In genomic region chr19:28553005-28553404, GRCh38 we compare ENCODE assay signal across 19 cellular contexts.
DNase-seq lines count a peak whose midpoint lies in the region; ATAC-seq and TF ChIP-seq lines count a peak whose summit lies in the region.
"Had no signal": no experiment of that assay in that cellular context is flagged by ENCODE, and none has a peak within 500 bp of the region (broad histone marks: within the 10 kb centered on the region; RNA-seq: fewer than 3 reads in every experiment).

No MANE protein-coding gene starts in this region.

- peak; percentile 43 for ATAC-seq in stimulated activated naive CD8-positive, alpha-beta T cell treated with anti-CD3 and anti-CD28 coated beads, Interleukin-15, amount 100 ng/mL, for 72 hours
- ATAC-seq: left lung; naive thymus-derived CD4-positive, alpha-beta T cell had no signal

- peaks cover 8% of the 10 kb centered on the region for H3K9me3 Mint-ChIP-seq in activated T-cell treated with anti-CD3 and anti-CD28 coated beads, Interleukin-2, amount 50 U/mL, for 24 hours
- peaks cover 5 to 15% of the 10 kb centered on the region in 2 donors for H3K9me3 Mint-ChIP-seq in stimulated activated naive CD8-positive, alpha-beta T cell treated with anti-CD3 and anti-CD28 coated beads, Interleukin-15, amount 100 ng/mL, for 72 hours

- no peak for TF ChIP-seq CTCF in GM20000 (IDR thresholded peaks at IDR 0.05; ENCODE audit: extremely low read depth, missing control alignments)

- H3K4me1 Mint-ChIP-seq in activated T-cell treated with anti-CD3 and anti-CD28 coated beads, Interleukin-2, amount 50 U/mL, for 24 hours (ENCODE audit: low read depth): peaks cover 9% of the 10 kb centered on the region
- H3K4me1 Mint-ChIP-seq in stimulated activated naive CD8-positive, alpha-beta T cell treated with anti-CD3 and anti-CD28 coated beads, Interleukin-15, amount 100 ng/mL, for 72 hours: peaks cover 5% of the 10 kb centered on the region

- H3K27me3 Mint-ChIP-seq in activated T-cell treated with anti-CD3 and anti-CD28 coated beads, Interleukin-2, amount 50 U/mL, for 24 hours: no peaks in the 10 kb centered on the region
- H3K27me3 Mint-ChIP-seq in stimulated activated naive CD8-positive, alpha-beta T cell treated with anti-CD3 and anti-CD28 coated beads, Interleukin-15, amount 100 ng/mL, for 72 hours: no peaks in the 10 kb centered on the region
- H3K27me3 Mint-ChIP-seq: activated CD4-positive, alpha-beta memory T cell treated with anti-CD3 and anti-CD28 coated beads for 36 hours; central memory CD8-positive, alpha-beta T cell; naive thymus-derived CD4-positive, alpha-beta T cell had no signal

- no peaks in the 10 kb centered on the region for H3K36me3 Mint-ChIP-seq in activated T-cell treated with anti-CD3 and anti-CD28 coated beads, Interleukin-2, amount 50 U/mL, for 24 hours (ENCODE audit: low read depth)
- H3K36me3 Mint-ChIP-seq: activated CD4-positive, alpha-beta memory T cell treated with anti-CD3 and anti-CD28 coated beads for 36 hours; activated naive CD4-positive, alpha-beta T cell treated with anti-CD3 and anti-CD28 coated beads, Interleukin-2, amount 50 U/mL, for 72 hours had no signal

- peak overlapping the region; percentile 23 for H3K27ac Mint-ChIP-seq in activated T-cell treated with anti-CD3 and anti-CD28 coated beads, Interleukin-2, amount 50 U/mL, for 24 hours
- H3K27ac Mint-ChIP-seq in stimulated activated naive CD8-positive, alpha-beta T cell treated with anti-CD3 and anti-CD28 coated beads, Interleukin-15, amount 100 ng/mL, for 72 hours: peak overlapping the region in 1 of 2 donors; percentile 31
- H3K27ac Mint-ChIP-seq: activated CD4-positive, alpha-beta memory T cell treated with anti-CD3 and anti-CD28 coated beads for 36 hours; activated naive CD4-positive, alpha-beta T cell treated with anti-CD3 and anti-CD28 coated beads, Interleukin-2, amount 50 U/mL, for 72 hours had no signal

- DNase-seq in activated T-cell treated with anti-CD3 and anti-CD28 coated beads, Interleukin-2, amount 50 U/mL, for 24 hours: no peak
- DNase-seq in activated T-cell treated with anti-CD3 and anti-CD28 coated beads, Interleukin-2, amount 50 U/mL, for 1 hour: no peak
- DNase-seq in HK-2 (ENCODE audit: unreplicated experiment): peak; percentile 7
- peak; percentile 2 for DNase-seq in RPMI7951 (ENCODE audit: low read depth)
- DNase-seq in stimulated activated naive CD8-positive, alpha-beta T cell treated with anti-CD3 and anti-CD28 coated beads, Interleukin-15, amount 100 ng/mL, for 72 hours: no peak
- DNase-seq in GM20000 (ENCODE audit: low spot score): no peak
- DNase-seq in effector CD8-positive, alpha-beta T cell (lab: John Stamatoyannopoulos, UW): no peak
- DNase-seq: activated CD4-positive, alpha-beta memory T cell treated with anti-CD3 and anti-CD28 coated beads for 36 hours; DMS 273 treated with DMSO at 0.1 percent for 48 hours; left lung; naive thymus-derived CD4-positive, alpha-beta T cell; NCI-H1048; NCI-H187 treated with DMSO at 0.1 percent for 48 hours; NCI-H774; PC-9; SIG-M5; transverse colon had no signal

- H3K4me3 Mint-ChIP-seq in activated T-cell treated with anti-CD3 and anti-CD28 coated beads, Interleukin-2, amount 50 U/mL, for 24 hours: no peak overlapping the region
- no peak overlapping the region for H3K4me3 Mint-ChIP-seq in stimulated activated naive CD8-positive, alpha-beta T cell treated with anti-CD3 and anti-CD28 coated beads, Interleukin-15, amount 100 ng/mL, for 72 hours
- H3K4me3 Mint-ChIP-seq: activated CD4-positive, alpha-beta memory T cell treated with anti-CD3 and anti-CD28 coated beads for 36 hours; central memory CD8-positive, alpha-beta T cell; naive thymus-derived CD4-positive, alpha-beta T cell had no signal

Comparison
In these comparisons a context has a peak if more than half of its experiments do, and no peak if none do; other contexts are left out.
1. DNase-seq: peak in HK-2 (single experiment) and RPMI7951 (single experiment); none in activated T-cell treated with anti-CD3 and anti-CD28 coated beads, Interleukin-2, amount 50 U/mL, for 24 hours (single experiment), activated T-cell treated with anti-CD3 and anti-CD28 coated beads, Interleukin-2, amount 50 U/mL, for 1 hour (single experiment), stimulated activated naive CD8-positive, alpha-beta T cell treated with anti-CD3 and anti-CD28 coated beads, Interleukin-15, amount 100 ng/mL, for 72 hours (0 of 2), GM20000 (single experiment) and effector CD8-positive, alpha-beta T cell (single experiment).